ENCODE assay signal across 7 cellular contexts in the genomic region with DNA sequence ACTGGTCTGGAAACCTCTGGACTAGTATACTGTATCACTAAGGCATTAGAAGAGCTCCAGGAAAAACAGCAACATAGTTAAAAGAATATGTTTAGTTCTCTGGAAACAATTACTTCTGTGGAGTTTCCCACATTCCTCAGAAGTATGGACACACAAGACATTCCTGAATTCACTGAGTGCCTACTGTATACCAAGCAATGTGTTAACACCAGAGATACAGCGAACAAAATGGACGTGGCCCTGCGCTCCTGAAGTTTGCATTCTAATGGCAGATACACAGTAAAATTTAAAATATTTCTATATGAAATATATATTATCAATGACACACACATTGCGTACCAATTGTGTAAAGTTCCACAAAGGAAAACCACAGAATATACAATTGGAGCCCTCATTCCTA. TPM values are rescaled to one million over a fixed set of nuclear protein-coding genes. Genes with fewer than 3 reads are reported as not detected.
A peak's percentile ranks its signal among the peaks of the same experiment; 100 is the strongest.
DNase-seq lines count a peak whose midpoint lies in the region; ATAC-seq and TF ChIP-seq lines count a peak whose summit lies in the region.

No MANE protein-coding gene starts in this region.

- H3K27ac Mint-ChIP-seq in activated B cell treated with CpG ODN at 0.5 μM for 24 hours = no peak overlapping the region

- no peaks in the 10 kb centered on the region for H4K20me1 ChIP-seq in hepatocyte (ENCODE audit: insufficient read depth, poor library complexity, severe bottlenecking)

- TF ChIP-seq CTCF in HL-60 (IDR thresholded peaks at IDR 0.05; ENCODE audit: insufficient read depth, low read length) (no peak), activated B cell treated with CpG ODN at 0.5 μM for 24 hours (IDR thresholded peaks at IDR 0.05) (no peak), hepatocyte (IDR thresholded peaks at IDR 0.05; ENCODE audit: poor library complexity) (no peak), spleen (IDR thresholded peaks at IDR 0.05 in 8 of 11, conservative IDR thresholded peaks at IDR 0.05 in 3 of 11) (no peak)

- H3K27me3 ChIP-seq in HL-60 (ENCODE audit: insufficient read depth, poor library complexity, severe bottlenecking) (no peaks in the 10 kb centered on the region), hepatocyte (no peaks in the 10 kb centered on the region), spleen (replicated peaks in 1 of 7) (no peaks in the 10 kb centered on the region)

- peaks cover 25% of the 10 kb centered on the region for H3K4me1 Mint-ChIP-seq in activated B cell treated with CpG ODN at 0.5 μM for 24 hours

- POLR2A ChIA-PET in activated B cell treated with CpG ODN at 0.5 μM for 24 hours (lab: Charles Lee) = interaction anchor here (0.7 to 2.2 kb wide), 6 partner anchors 105 to 829 kb away, joined by 3 to 11 read pairs (median 4); a partner anchor contains a TSS

- intact Hi-C loops in activated B cell treated with CpG ODN at 0.5 μM for 24 hours (cut with micrococcal nuclease) = loop anchor here (5.0 kb wide), 3 partner anchors 231 to 659 kb away; a partner anchor contains a TSS
- intact Hi-C loops in spleen (cut with DNase I; ENCODE audit: low total_unique reads) = no loop called here

- ATAC-seq in activated B cell treated with CpG ODN at 0.5 μM for 24 hours (ENCODE audit: low read depth) = no peak
- no peak for ATAC-seq in HG03432 (IDR thresholded peaks at IDR 0.05; ENCODE audit: unreplicated experiment)

- TF ChIP-seq POLR2A in spleen (IDR thresholded peaks at IDR 0.05) = no peak

- H3K27me3 Mint-ChIP-seq in activated B cell treated with CpG ODN at 0.5 μM for 24 hours = no peaks in the 10 kb centered on the region

- CTCF ChIA-PET in activated B cell treated with CpG ODN at 0.5 μM for 24 hours (lab: Charles Lee) = interaction anchor here (1.1 to 1.9 kb wide), 3 partner anchors 101 to 259 kb away, joined by 3 to 8 read pairs (median 3); no protein-coding TSS in a partner anchor

- H3K4me1 ChIP-seq in hepatocyte (ENCODE audit: insufficient read depth) = no peaks in the 10 kb centered on the region
- peaks cover 15 to 58% (median 40%) of the 10 kb centered on the region in 6 donors for H3K4me1 ChIP-seq in spleen

- no peaks in the 10 kb centered on the region for H3K9me3 Mint-ChIP-seq in activated B cell treated with CpG ODN at 0.5 μM for 24 hours

- DNase-seq in HL-60 (ENCODE audit: low read depth in 1 of 2, low spot score in 1 of 2) = no peak
- no peak for DNase-seq in activated B cell treated with CpG ODN at 0.5 μM for 24 hours
- no peak for DNase-seq in hepatocyte (ENCODE audit: low spot score)
- DNase-seq in spleen = no peak
- DNase-seq in MV-4-11 (lab: John Stamatoyannopoulos, UW) = no peak
- DNase-seq in NCI-H1694 treated with DMSO at 0.1 percent for 48 hours (lab: John Stamatoyannopoulos, UW) = no peak

- no peaks in the 10 kb centered on the region for H3K9me2 ChIP-seq in hepatocyte (replicated peaks; ENCODE audit: insufficient read depth)

- H3K36me3 ChIP-seq in hepatocyte (replicated peaks; ENCODE audit: insufficient read depth, low read depth) = no peaks in the 10 kb centered on the region
- H3K36me3 ChIP-seq in spleen = peaks cover 0 to 31% (median 23%) of the 10 kb centered on the region in 6 donors

- H3K27ac ChIP-seq in HL-60 (replicated peaks) (peak overlapping the region; percentile 55), hepatocyte (peak overlapping the region; percentile 90), spleen (peak overlapping the region; percentile 79 to 96 (median 91))

- peak overlapping the region; percentile 88 for H2AFZ ChIP-seq in hepatocyte

- H3K79me2 ChIP-seq in hepatocyte = peaks cover 24% of the 10 kb centered on the region

- H3K4me3 ChIP-seq in HL-60 (replicated peaks; ENCODE audit: insufficient read depth, low read length) (peak overlapping the region; percentile 69), hepatocyte (peak overlapping the region; percentile 65), spleen (peak overlapping the region; percentile 81 to 96 (median 84))

- peak overlapping the region; percentile 95 for H3K4me3 Mint-ChIP-seq in activated B cell treated with CpG ODN at 0.5 μM for 24 hours

- H3K4me2 ChIP-seq in hepatocyte = peak overlapping the region; percentile 96

- H3K9me3 ChIP-seq in hepatocyte (ENCODE audit: low read depth) (no peaks in the 10 kb centered on the region), spleen (no peaks in the 10 kb centered on the region)

- 68% methylated on average over 4 of the region's 4 CpGs for WGBS in hepatocyte (ENCODE audit: low lambda C conversion rate, missing lambda C conversion rate)
- WGBS in spleen, 5 donors = 30 to 56% (median 43%) methylated on average over 4 of the region's 4 CpGs

- H3K36me3 Mint-ChIP-seq in activated B cell treated with CpG ODN at 0.5 μM for 24 hours (ENCODE audit: low read depth) = peaks cover 36% of the 10 kb centered on the region

RNA-seq across cellular contexts. Expression of a gene that starts 1.1 kb away (rescaled TPM):
- 14.9 and 17.9 TPM in 2 replicates for total RNA-seq in activated B cell treated with CpG ODN at 0.5 μM for 24 hours
- total RNA-seq in hepatocyte = 15.3 and 18.7 TPM in 2 replicates
- polyA plus RNA-seq in hepatocyte = 11.0 and 15.8 TPM in 2 replicates
- 10 to 100 TPM; 35.5 to 76.8 (median 60.2) TPM for total RNA-seq in spleen
- polyA plus RNA-seq in spleen = 10 to 100 TPM in 2 of 3 donors, 1 to 10 TPM in 1; 7.4 to 21.1 (median 10.5) TPM

RNA-seq across cellular contexts. Expression of a gene that starts 14.6 kb away (rescaled TPM):
- total RNA-seq in activated B cell treated with CpG ODN at 0.5 μM for 24 hours (not detected in 2 replicates), hepatocyte (not detected in 2 replicates), spleen (under 1 TPM in 2 of 7 donors, not detected in 5; 0.32 to 0.43 TPM)
- polyA plus RNA-seq in hepatocyte (not detected in 2 replicates), spleen (under 1 TPM; 0.03 to 0.16 (median 0.04) TPM)

RNA-seq across cellular contexts. Expression of a gene that starts 50.3 kb away (rescaled TPM):
- total RNA-seq in activated B cell treated with CpG ODN at 0.5 μM for 24 hours (1.0 TPM in 2 replicates), hepatocyte (4.8 and 6.8 TPM in 2 replicates), spleen (10 to 100 TPM; 16.9 to 39.1 (median 27.3) TPM)
- polyA plus RNA-seq in hepatocyte (6.0 and 6.3 TPM in 2 replicates), spleen (10 to 100 TPM in 1 of 3 donors, 1 to 10 TPM in 2; 6.4 to 16.7 (median 8.2) TPM)
